ENCODE assay signal across 8 cellular contexts in genomic region chr6:155126727-155127439, GRCh38.
A peak's percentile ranks its signal among the peaks of the same experiment; 100 is the strongest.
DNase-seq lines count a peak whose midpoint lies in the region; ATAC-seq, FAIRE-seq and TF ChIP-seq lines count a peak whose summit lies in the region.

No MANE protein-coding gene starts in this region.

- CTCF ChIA-PET in A673 (lab: Charles Lee) = interaction anchor here (0.7 kb wide), 1 partner anchor 451 kb away, joined by 3 read pairs; no protein-coding TSS in a partner anchor

- POLR2A ChIA-PET in A673 (lab: Charles Lee; ENCODE audit: low non-redundant PET) = no interaction called here

- H3K79me2 ChIP-seq in ACC112 (ENCODE audit: control insufficient read depth, insufficient read depth, low read length, unreplicated experiment) = no peaks in the 10 kb centered on the region

- H3K9me3 ChIP-seq in A673 (ENCODE audit: low read depth, low read length, poor library complexity, severe bottlenecking) = no peaks in the 10 kb centered on the region

- DNase-seq in activated CD8-positive, alpha-beta memory T cell treated with anti-CD3 and anti-CD28 coated beads for 48 hours (ENCODE audit: low read depth in 2 of 3, low spot score in 2 of 3) = peak in 2 of 3 experiments; percentile 54 to 55
- peak; percentile 91 for DNase-seq in kidney tubule cell (ENCODE audit: low spot score)
- no peak for DNase-seq in GM19239 (ENCODE audit: insufficient read length, low spot score)
- no peak for DNase-seq in NOMO-1 (lab: John Stamatoyannopoulos, UW; ENCODE audit: unreplicated experiment in 2 of 2)
- DNase-seq in midbrain (lab: John Stamatoyannopoulos, UW) = no peak
- no peak for DNase-seq in A673 (ENCODE audit: low spot score)

- H3K36me3 ChIP-seq in ACC112 (ENCODE audit: insufficient read depth, low read length) = peaks cover 8% of the 10 kb centered on the region; the same call in 1 of the 2 replicates
- no peaks in the 10 kb centered on the region for H3K36me3 ChIP-seq in A673 (ENCODE audit: insufficient read depth, low read length, poor library complexity, severe bottlenecking)

- H3K4me1 ChIP-seq in ACC112 (ENCODE audit: control insufficient read depth, insufficient read depth, low read length, unreplicated experiment) (peaks cover 28% of the 10 kb centered on the region), A673 (ENCODE audit: insufficient read depth, low read length, poor library complexity, severe bottlenecking) (no peaks in the 10 kb centered on the region)

- H3K27me3 ChIP-seq in ACC112 (ENCODE audit: insufficient read depth, low read length) (no peaks in the 10 kb centered on the region), A673 (replicated peaks; ENCODE audit: insufficient read depth, low read depth, low read length, poor library complexity) (no peaks in the 10 kb centered on the region)

- no peak for TF ChIP-seq CTCF in A673 (conservative IDR thresholded peaks at IDR 0.05; ENCODE audit: low read depth, low read length)

- peak; percentile 71 for ATAC-seq in HG02938 (IDR thresholded peaks at IDR 0.05; ENCODE audit: unreplicated experiment)

- no TSS peak for BruUV-seq in A673 (replicated peaks; lab: Mats Ljungman, UMichigan)

- H3K27ac ChIP-seq in ACC112 (ENCODE audit: low read depth, low read length) = peak overlapping the region; percentile 79
- H3K27ac ChIP-seq in A673 (ENCODE audit: low read depth, low read length, poor library complexity, severe bottlenecking) = no peak overlapping the region

- no peak for FAIRE-seq in GM19239 (lab: Jason Lieb, UNC)

- H3K4me3 ChIP-seq in ACC112 (ENCODE audit: low read depth, low read length) (no peak overlapping the region), A673 (ENCODE audit: low read depth, low read length, poor library complexity, severe bottlenecking) (no peak overlapping the region)

- intact Hi-C loops in A673 (cut with micrococcal nuclease; ENCODE audit: unreplicated experiment) = no loop called here

- no peak overlapping the region for H2AFZ ChIP-seq in ACC112 (ENCODE audit: low read length, unreplicated experiment)

Comparison
In these comparisons a context has a peak if more than half of its experiments do, and no peak if none do; other contexts are left out.
1. DNase-seq: peak in activated CD8-positive, alpha-beta memory T cell treated with anti-CD3 and anti-CD28 coated beads for 48 hours (2 of 3) and kidney tubule cell (single experiment); none in GM19239 (single experiment), NOMO-1 (0 of 2), midbrain (single experiment) and A673 (single experiment).